Comparison of ENCODE assay signal across 30 cellular contexts in genomic region chr7:18276380-18276779, GRCh38.
A peak's percentile ranks its signal among the peaks of the same experiment; 100 is the strongest.
DNase-seq lines count a peak whose midpoint lies in the region; ATAC-seq and TF ChIP-seq lines count a peak whose summit lies in the region.
"Had no signal": no experiment of that assay in that cellular context is flagged by ENCODE, and none has a peak within 500 bp of the region (broad histone marks: within the 10 kb centered on the region; RNA-seq: fewer than 3 reads in every experiment).

No MANE protein-coding gene starts in this region.

- ATAC-seq in activated CD4-positive, CD25-positive, alpha-beta regulatory T cell treated with anti-CD3 and anti-CD28 coated beads, Interleukin-2, amount 50 U/mL, for 24 hours, result no peak
- ATAC-seq: activated naive CD8-positive, alpha-beta T cell treated with anti-CD3 and anti-CD28 coated beads, Interleukin-2, amount 50 U/mL, for 24 hours; effector memory CD8-positive, alpha-beta T cell; heart left ventricle; left lung; stimulated activated naive B cell treated with anti-CD40 and anti-IgM and Interleukin-4, amounts not matched to agents 10 μg/mL and 1 μg/mL and 100 μg/mL, for 72 hours had no signal

- H3K4me1 Mint-ChIP-seq in chondrocyte (ENCODE audit: low read depth), result peaks cover 15% of the 10 kb centered on the region
- H3K4me1 Mint-ChIP-seq: activated naive CD8-positive, alpha-beta T cell treated with anti-CD3 and anti-CD28 coated beads, Interleukin-2, amount 50 U/mL, for 24 hours; neural crest cell had no signal

- intact Hi-C loops in posterior cingulate gyrus (cut with DNase I), result no loop called here

- DNase-seq in HT-29 (ENCODE audit: low spot score) (peak; percentile 12), RKO (ENCODE audit: low spot score) (peak; percentile 9), chondrocyte (ENCODE audit: low spot score) (no peak), glomerular visceral epithelial cell (ENCODE audit: extremely low spot score) (no peak), posterior cingulate gyrus (no peak)
- DNase-seq: activated CD4-positive, alpha-beta T cell treated with anti-CD3 and anti-CD28 coated beads, Interleukin-2, amount 50 U/mL, for 48 hours; activated naive CD8-positive, alpha-beta T cell treated with anti-CD3 and anti-CD28 coated beads, Interleukin-2, amount 50 U/mL, for 24 hours; activated T-cell treated with anti-CD3 and anti-CD28 coated beads, Interleukin-2, amount 50 U/mL, for 48 hours; central memory CD4-positive, alpha-beta T cell; effector memory CD8-positive, alpha-beta T cell; foreskin fibroblast; GOT3; heart left ventricle; HFFc6; islet precursor cell; left lung; NCI-H1694; NCI-H526; ovary; RPMI8226; stimulated activated naive B cell treated with anti-CD40 and anti-IgM and Interleukin-4, amounts not matched to agents 10 μg/mL and 1 μg/mL and 100 μg/mL, for 72 hours; substantia nigra; trophoblast cell had no signal

- H3K4me3 Mint-ChIP-seq in chondrocyte (ENCODE audit: unreplicated experiment), result no peak overlapping the region
- H3K4me3 Mint-ChIP-seq: activated naive CD8-positive, alpha-beta T cell treated with anti-CD3 and anti-CD28 coated beads, Interleukin-2, amount 50 U/mL, for 24 hours; effector memory CD8-positive, alpha-beta T cell; HFFc6; memory B cell; neural crest cell; stimulated activated naive B cell treated with anti-CD40 and anti-IgM and Interleukin-4, amounts not matched to agents 10 μg/mL and 1 μg/mL and 100 μg/mL, for 72 hours had no signal

- no peak overlapping the region for H3K27ac ChIP-seq in C4-2B
- H3K27ac ChIP-seq: BLaER1, heart left ventricle, KMS-11, left lung, ovary, SJSA1 had no signal

- no peaks in the 10 kb centered on the region for H3K36me3 Mint-ChIP-seq in chondrocyte (ENCODE audit: low read depth)
- H3K36me3 Mint-ChIP-seq: memory B cell; stimulated activated naive B cell treated with anti-CD40 and anti-IgM and Interleukin-4, amounts not matched to agents 10 μg/mL and 1 μg/mL and 100 μg/mL, for 72 hours had no signal

- H3K27me3 Mint-ChIP-seq in chondrocyte (ENCODE audit: low read depth), result no peaks in the 10 kb centered on the region
- H3K27me3 Mint-ChIP-seq: activated naive CD8-positive, alpha-beta T cell treated with anti-CD3 and anti-CD28 coated beads, Interleukin-2, amount 50 U/mL, for 24 hours; effector memory CD8-positive, alpha-beta T cell; memory B cell; stimulated activated naive B cell treated with anti-CD40 and anti-IgM and Interleukin-4, amounts not matched to agents 10 μg/mL and 1 μg/mL and 100 μg/mL, for 72 hours had no signal

- peak; percentile 14 for TF ChIP-seq CTCF in C4-2B (conservative IDR thresholded peaks at IDR 0.05)
- TF ChIP-seq CTCF in chondrocyte (IDR thresholded peaks at IDR 0.05), result peak; percentile 37

- H3K9me3 Mint-ChIP-seq in chondrocyte (ENCODE audit: low read depth), result no peaks in the 10 kb centered on the region
- H3K9me3 Mint-ChIP-seq: activated naive CD8-positive, alpha-beta T cell treated with anti-CD3 and anti-CD28 coated beads, Interleukin-2, amount 50 U/mL, for 24 hours; effector memory CD8-positive, alpha-beta T cell; HFFc6; memory B cell; neural crest cell; stimulated activated naive B cell treated with anti-CD40 and anti-IgM and Interleukin-4, amounts not matched to agents 10 μg/mL and 1 μg/mL and 100 μg/mL, for 72 hours had no signal

- H3K27ac Mint-ChIP-seq in chondrocyte (ENCODE audit: unreplicated experiment), result no peak overlapping the region
- H3K27ac Mint-ChIP-seq: activated naive CD8-positive, alpha-beta T cell treated with anti-CD3 and anti-CD28 coated beads, Interleukin-2, amount 50 U/mL, for 24 hours; effector memory CD8-positive, alpha-beta T cell; HFFc6; memory B cell; stimulated activated naive B cell treated with anti-CD40 and anti-IgM and Interleukin-4, amounts not matched to agents 10 μg/mL and 1 μg/mL and 100 μg/mL, for 72 hours had no signal

Comparison
In these comparisons a context has a peak if more than half of its experiments do, and no peak if none do; other contexts are left out.
1. DNase-seq: peak in HT-29 (single experiment) and RKO (single experiment); none in chondrocyte (single experiment), glomerular visceral epithelial cell (single experiment) and posterior cingulate gyrus (0 of 10).